In genomic region chr15:45187894-45188830, GRCh38 we compare ENCODE assay signal across 8 cellular contexts. TPM values are rescaled to one million over a fixed set of nuclear protein-coding genes. Genes with fewer than 3 reads are reported as not detected.
A peak's percentile ranks its signal among the peaks of the same experiment; 100 is the strongest.
DNase-seq lines count a peak whose midpoint lies in the region; ATAC-seq and TF ChIP-seq lines count a peak whose summit lies in the region.

Gene SHF (minus strand): TSS chr15:45187966. CDS start chr15:45187951, 15 bp downstream.

- no peaks in the 10 kb centered on the region for H3K9me3 Mint-ChIP-seq in natural killer cell
- no peaks in the 10 kb centered on the region for H3K9me3 Mint-ChIP-seq in stimulated activated naive CD8-positive, alpha-beta T cell treated with anti-CD3 and anti-CD28 coated beads, Interleukin-15, amount 100 ng/mL, for 72 hours

- DNase-seq in AG20443 (ENCODE audit: low spot score) (peak; percentile 69), HAP-1 (ENCODE audit: low spot score in 2 of 2) (peak; percentile 86 to 88), NCI-H82 treated with DMSO at 0.1 percent for 48 hours (lab: John Stamatoyannopoulos, UW; ENCODE audit: unreplicated experiment) (peak; percentile 83), esophagus muscularis mucosa (ENCODE audit: extremely low spot score) (no peak), natural killer cell (no peak)
- peak; percentile 70 for DNase-seq in activated T-cell treated with anti-CD3 and anti-CD28 coated beads, Interleukin-2, amount 50 U/mL, for 1 hour
- DNase-seq in stimulated activated naive CD8-positive, alpha-beta T cell treated with anti-CD3 and anti-CD28 coated beads, Interleukin-15, amount 100 ng/mL, for 72 hours: peak; percentile 69 to 78

- 2% methylated on average over 30 of the region's 57 CpGs for WGBS in esophagus muscularis mucosa

- intact Hi-C loops in esophagus muscularis mucosa (cut with DNase I): no loop called here
- intact Hi-C loops in natural killer cell (cut with micrococcal nuclease): no loop called here

- no peaks in the 10 kb centered on the region for H3K27me3 ChIP-seq in HAP-1 (ENCODE audit: low read depth)
- H3K27me3 ChIP-seq in esophagus muscularis mucosa: no peaks in the 10 kb centered on the region

- peak; percentile 57 to 75 (median 69) for ATAC-seq in natural killer cell
- peak; percentile 79 for ATAC-seq in stimulated activated naive CD8-positive, alpha-beta T cell treated with anti-CD3 and anti-CD28 coated beads, Interleukin-15, amount 100 ng/mL, for 72 hours
- ATAC-seq in GM19035 (IDR thresholded peaks at IDR 0.05; ENCODE audit: unreplicated experiment): no peak

- no peak for TF ChIP-seq CTCF in esophagus muscularis mucosa (IDR thresholded peaks at IDR 0.05)
- no peak for TF ChIP-seq CTCF in natural killer cell (IDR thresholded peaks at IDR 0.05)

- in situ Hi-C loops in HAP-1 (cut with MboI; ENCODE audit: low sequenced_read_pairs): no loop called here

- TF ChIP-seq EP300 in esophagus muscularis mucosa (IDR thresholded peaks at IDR 0.05): no peak

- no peak for TF ChIP-seq POLR2A in esophagus muscularis mucosa (IDR thresholded peaks at IDR 0.05; ENCODE audit: low read depth)

- peaks cover 15% of the 10 kb centered on the region for H3K4me1 ChIP-seq in HAP-1
- peaks cover 18 to 41% (median 30%) of the 10 kb centered on the region in 4 donors for H3K4me1 ChIP-seq in esophagus muscularis mucosa

- H3K27me3 Mint-ChIP-seq in natural killer cell (ENCODE audit: low read depth in 2 of 2): peaks cover 26 to 34% of the 10 kb centered on the region in 2 donors
- no peaks in the 10 kb centered on the region for H3K27me3 Mint-ChIP-seq in stimulated activated naive CD8-positive, alpha-beta T cell treated with anti-CD3 and anti-CD28 coated beads, Interleukin-15, amount 100 ng/mL, for 72 hours

- H3K36me3 ChIP-seq in HAP-1 (replicated peaks) (no peaks in the 10 kb centered on the region), esophagus muscularis mucosa (no peaks in the 10 kb centered on the region)

- H3K27ac Mint-ChIP-seq in natural killer cell: peak within 1 kb of the TSS; percentile 53 to 71
- H3K27ac Mint-ChIP-seq in stimulated activated naive CD8-positive, alpha-beta T cell treated with anti-CD3 and anti-CD28 coated beads, Interleukin-15, amount 100 ng/mL, for 72 hours: peak within 1 kb of the TSS; percentile 97

- H3K9me3 ChIP-seq in HAP-1 (no peaks in the 10 kb centered on the region), esophagus muscularis mucosa (no peaks in the 10 kb centered on the region)

- H3K4me1 Mint-ChIP-seq in natural killer cell: peaks cover 14 to 25% of the 10 kb centered on the region in 2 donors
- H3K4me1 Mint-ChIP-seq in stimulated activated naive CD8-positive, alpha-beta T cell treated with anti-CD3 and anti-CD28 coated beads, Interleukin-15, amount 100 ng/mL, for 72 hours: peaks cover 56% of the 10 kb centered on the region

- H3K4me3 Mint-ChIP-seq in natural killer cell: peak within 1 kb of the TSS; percentile 95
- peak within 1 kb of the TSS; percentile 88 to 92 for H3K4me3 Mint-ChIP-seq in stimulated activated naive CD8-positive, alpha-beta T cell treated with anti-CD3 and anti-CD28 coated beads, Interleukin-15, amount 100 ng/mL, for 72 hours

- H3K4me3 ChIP-seq in HAP-1 (peak within 1 kb of the TSS; percentile 45), esophagus muscularis mucosa (peak within 1 kb of the TSS; percentile 65 to 89 (median 79))

- peak within 1 kb of the TSS; percentile 83 to 93 (median 90) for H3K27ac ChIP-seq in esophagus muscularis mucosa (replicated peaks in 1 of 4)

- no peaks in the 10 kb centered on the region for H3K36me3 Mint-ChIP-seq in natural killer cell

RNA-seq across cellular contexts. Expression of gene SHF, which starts in this region (rescaled TPM):
- 10 to 100 TPM in 2 of 4 donors, 1 to 10 TPM in 2; 4.6 to 15.4 (median 10.2) TPM for total RNA-seq in esophagus muscularis mucosa
- 1 to 10 TPM in 2 of 3 donors, under 1 TPM in 1; 0.94 to 2.4 (median 1.7) TPM for total RNA-seq in natural killer cell

Comparison
In these comparisons a context has a peak if more than half of its experiments do, and no peak if none do; other contexts are left out.
1. DNase-seq: peak in AG20443 (single experiment), HAP-1 (2 of 2), NCI-H82 treated with DMSO at 0.1 percent for 48 hours (single experiment), activated T-cell treated with anti-CD3 and anti-CD28 coated beads, Interleukin-2, amount 50 U/mL, for 1 hour (single experiment) and stimulated activated naive CD8-positive, alpha-beta T cell treated with anti-CD3 and anti-CD28 coated beads, Interleukin-15, amount 100 ng/mL, for 72 hours (2 of 2); none in esophagus muscularis mucosa (single experiment) and natural killer cell (single experiment).